Comparison of ENCODE assay signal across 10 cellular contexts in the genomic region with DNA sequence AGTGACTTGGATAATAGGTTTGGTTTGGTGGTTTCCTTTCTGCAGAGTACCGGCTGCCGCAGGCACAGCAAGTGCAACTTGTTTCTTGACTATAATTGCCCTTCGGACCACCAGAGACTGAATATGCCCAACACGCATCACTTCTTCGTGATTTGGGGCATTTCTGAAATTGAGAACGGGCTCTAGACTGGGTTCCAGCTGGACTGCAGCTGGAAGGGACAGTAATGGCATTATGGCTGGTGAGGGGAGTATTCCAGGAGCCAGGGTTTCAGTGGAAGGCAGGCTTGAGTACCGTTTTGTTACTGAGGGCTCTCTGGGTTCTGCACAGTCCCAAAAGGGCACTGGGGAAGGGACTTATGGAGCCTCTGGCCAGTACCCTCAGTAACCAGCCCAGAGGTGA. TPM values are rescaled to one million over a fixed set of nuclear protein-coding genes. Genes with fewer than 3 reads are reported as not detected.
DNase-seq lines count a peak whose midpoint lies in the region; ATAC-seq and TF ChIP-seq lines count a peak whose summit lies in the region.
"Had no signal": no experiment of that assay in that cellular context is flagged by ENCODE, and none has a peak within 500 bp of the region (broad histone marks: within the 10 kb centered on the region; RNA-seq: fewer than 3 reads in every experiment).

No MANE protein-coding gene starts in this region.

- H3K36me3 ChIP-seq in MM.1S (replicated peaks; ENCODE audit: insufficient read depth, low read length) (no peaks in the 10 kb centered on the region), sigmoid colon (peaks cover 11 to 57% (median 27%) of the 10 kb centered on the region in 4 donors)
- peaks cover 5% of the 10 kb centered on the region for H3K36me3 ChIP-seq in effector memory CD4-positive, alpha-beta T cell (ENCODE audit: control insufficient read depth, insufficient read depth, low read length)

- H2AFZ ChIP-seq in MM.1S (ENCODE audit: low read length) = no peak overlapping the region

- peak overlapping the region; percentile 83 for H3K27ac ChIP-seq in CD4-positive, alpha-beta T cell (ENCODE audit: low read depth, low read length)
- H3K27ac ChIP-seq in MM.1S (ENCODE audit: low read length) = peak overlapping the region; percentile 52; the same call in 1 of the 2 replicates
- peak overlapping the region; percentile 36 for H3K27ac ChIP-seq in effector memory CD4-positive, alpha-beta T cell (ENCODE audit: insufficient read depth, low read length, poor library complexity, severe bottlenecking)
- H3K27ac ChIP-seq in sigmoid colon = peak overlapping the region; percentile 86 to 100 (median 92)

- no peak for TF ChIP-seq POLR2A in sigmoid colon (IDR thresholded peaks at IDR 0.05)

- peaks cover 36% of the 10 kb centered on the region for H3F3A ChIP-seq in MM.1S (ENCODE audit: insufficient read depth, low read length)

- peak overlapping the region; percentile 74 for H3K4me3 Mint-ChIP-seq in CD4-positive, alpha-beta T cell

- H3K27ac Mint-ChIP-seq in CD4-positive, alpha-beta T cell = peak overlapping the region; percentile 88

- peaks cover 44% of the 10 kb centered on the region for H3K4me1 Mint-ChIP-seq in CD4-positive, alpha-beta T cell (ENCODE audit: low read depth)

- TF ChIP-seq CTCF in CD4-positive, alpha-beta T cell (IDR thresholded peaks at IDR 0.05) = no peak
- no peak for TF ChIP-seq CTCF in MM.1S (IDR thresholded peaks at IDR 0.05; ENCODE audit: low read length)
- TF ChIP-seq CTCF in sigmoid colon (IDR thresholded peaks at IDR 0.05) = no peak

- 0 out of 2 replicates have a peak, but pooled peaks cover 6% of the 10 kb centered on the region for H3K79me2 ChIP-seq in MM.1S (ENCODE audit: low read length)

- peaks cover 40% of the 10 kb centered on the region for H3K36me3 Mint-ChIP-seq in CD4-positive, alpha-beta T cell (ENCODE audit: low read depth)

- WGBS in sigmoid colon, 2 donors = 80 to 90% methylated on average over 7 of the region's 7 CpGs

- no peak overlapping the region for H3K9ac ChIP-seq in MM.1S (ENCODE audit: low read length)

- no peaks in the 10 kb centered on the region for H4K20me1 ChIP-seq in MM.1S (ENCODE audit: insufficient read depth, low read length)

- CTCF ChIA-PET in CD4-positive, alpha-beta T cell (lab: Charles Lee) = interaction anchor here (1.5 to 2.4 kb wide), 3 partner anchors 67 to 73 kb away, joined by 3 to 8 read pairs (median 4); partner anchors contain the start of gene RRBP1

- H3K4me2 ChIP-seq in MM.1S (ENCODE audit: low read depth, low read length) = peak overlapping the region; percentile 16; the same call in 1 of the 2 replicates

- no peak for DNase-seq in CD4-positive, alpha-beta T cell
- no peak for DNase-seq in MM.1S
- DNase-seq in effector memory CD4-positive, alpha-beta T cell = no peak
- no peak for DNase-seq in sigmoid colon
- no peak for DNase-seq in NCI-H2081 treated with DMSO at 0.1 percent for 48 hours (lab: John Stamatoyannopoulos, UW)
- no peak for DNase-seq in mucosa of gallbladder (ENCODE audit: low spot score)
- no peak for DNase-seq in effector CD8-positive, alpha-beta T cell (lab: John Stamatoyannopoulos, UW)
- DNase-seq: KBM-7, NCI-H2081 had no signal

- no peaks in the 10 kb centered on the region for H3K9me2 ChIP-seq in MM.1S (replicated peaks; ENCODE audit: insufficient read depth, low read length)

- no peak for TF ChIP-seq EP300 in sigmoid colon (IDR thresholded peaks at IDR 0.05)

- intact Hi-C loops in CD4-positive, alpha-beta T cell (cut with DNase I, micrococcal nuclease) = loop anchor here (1.0 to 5.0 kb wide), 2 partner anchors 41 to 72 kb away; partner anchors contain the start of gene RRBP1 (in 1 of the 2)
- intact Hi-C loops in sigmoid colon (cut with DNase I) = no loop called here

- ATAC-seq in CD4-positive, alpha-beta T cell (ENCODE audit: poor library complexity) = no peak
- no peak for ATAC-seq in HG03354 (IDR thresholded peaks at IDR 0.05; ENCODE audit: poor library complexity, severe bottlenecking, unreplicated experiment)

- H3K4me3 ChIP-seq in MM.1S (ENCODE audit: low read length) = no peak overlapping the region
- no peak overlapping the region for H3K4me3 ChIP-seq in effector memory CD4-positive, alpha-beta T cell (ENCODE audit: insufficient read depth, low read depth, low read length, poor library complexity, severe bottlenecking)
- no peak overlapping the region for H3K4me3 ChIP-seq in sigmoid colon

- no peaks in the 10 kb centered on the region for H3K9me3 ChIP-seq in CD4-positive, alpha-beta T cell (ENCODE audit: control insufficient read depth, low read length)
- no peaks in the 10 kb centered on the region for H3K9me3 ChIP-seq in MM.1S (replicated peaks; ENCODE audit: insufficient read depth, low read length)
- H3K9me3 ChIP-seq in effector memory CD4-positive, alpha-beta T cell (ENCODE audit: control insufficient read depth, low read length) = no peaks in the 10 kb centered on the region
- H3K9me3 ChIP-seq in sigmoid colon = no peaks in the 10 kb centered on the region

- H3K27me3 ChIP-seq in CD4-positive, alpha-beta T cell (ENCODE audit: control insufficient read depth, insufficient read depth, low read length) = no peaks in the 10 kb centered on the region
- no peaks in the 10 kb centered on the region for H3K27me3 ChIP-seq in MM.1S (replicated peaks; ENCODE audit: insufficient read depth, low read length)
- H3K27me3 ChIP-seq in effector memory CD4-positive, alpha-beta T cell (replicated peaks; ENCODE audit: control insufficient read depth, insufficient read depth, low read length, poor library complexity, severe bottlenecking) = no peaks in the 10 kb centered on the region
- H3K27me3 ChIP-seq in sigmoid colon = no peaks in the 10 kb centered on the region

- H3K4me1 ChIP-seq in MM.1S (ENCODE audit: low read length) = peaks cover 18% of the 10 kb centered on the region
- peaks cover 39% of the 10 kb centered on the region for H3K4me1 ChIP-seq in effector memory CD4-positive, alpha-beta T cell (ENCODE audit: control insufficient read depth, insufficient read depth, low read length, poor library complexity, severe bottlenecking)
- peaks cover 0 to 99% (median 97%) of the 10 kb centered on the region in 4 donors for H3K4me1 ChIP-seq in sigmoid colon

- no peaks in the 10 kb centered on the region for H3K9me3 Mint-ChIP-seq in CD4-positive, alpha-beta T cell

- H3K27me3 Mint-ChIP-seq in CD4-positive, alpha-beta T cell = no peaks in the 10 kb centered on the region

- POLR2A ChIA-PET in CD4-positive, alpha-beta T cell (lab: Charles Lee) = interaction anchor here (0.6 to 2.5 kb wide), 10 partner anchors 8 to 357 kb away, joined by 3 to 42 read pairs (median 4); partner anchors contain the start of genes DSTN and RRBP1

RNA-seq across cellular contexts. Expression of gene DSTN, which starts 40.1 kb away (rescaled TPM):
- total RNA-seq in CD4-positive, alpha-beta T cell = 10 to 100 TPM; 36.0 to 38.9 TPM
- total RNA-seq in sigmoid colon (1,000 to 10,000 TPM; 1,872 to 2,237 (median 1,948) TPM), mucosa of gallbladder (738 TPM)
- 100 to 1,000 TPM; 429 to 672 (median 586) TPM for polyA plus RNA-seq in sigmoid colon

Comparison
In these comparisons a context has a peak if more than half of its experiments do, and no peak if none do; other contexts are left out.
1. H3K27ac ChIP-seq: peak in every context shown above with its lines; median percentile 92 in sigmoid colon; 83 in CD4-positive, alpha-beta T cell; 52 in MM.1S; 36 in effector memory CD4-positive, alpha-beta T cell.
2. RNA of gene DSTN, which starts 40.1 kb away (total RNA-seq): 1,872 to 2,237 TPM in sigmoid colon and 738 TPM in mucosa of gallbladder (single experiment); 36.0 to 38.9 TPM in CD4-positive, alpha-beta T cell; every median in the first group is over 10 times any median in the second.